27 cellular contexts compared by ENCODE assay signal in the genomic region with DNA sequence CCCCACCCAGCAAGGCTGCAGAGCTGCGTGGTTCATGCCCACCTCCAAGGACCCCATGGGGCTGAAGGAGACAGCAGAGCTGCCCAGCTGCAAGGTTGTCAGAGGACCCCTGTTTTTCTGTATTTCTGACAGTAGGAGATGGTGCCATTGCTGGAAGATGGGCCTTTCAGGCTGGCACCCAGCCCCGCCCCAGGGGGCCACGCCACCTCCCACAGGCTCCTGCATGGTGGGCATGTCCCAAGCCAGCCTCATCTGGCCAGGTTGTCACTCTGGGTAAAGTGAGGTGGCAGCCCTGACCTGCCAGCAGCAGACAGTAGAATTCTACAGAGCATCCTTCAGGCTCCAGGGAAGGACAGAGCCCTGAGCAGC.
"Had no signal": no experiment of that assay in that cellular context is flagged by ENCODE, and none has a peak within 500 bp of the region (broad histone marks: within the 10 kb centered on the region; RNA-seq: fewer than 3 reads in every experiment).

No MANE protein-coding gene starts in this region.

- H3K4me1 ChIP-seq: heart left ventricle, left ventricle myocardium inferior, parathyroid adenoma, prostate gland, stomach, suprapubic skin, tibial artery, upper lobe of right lung had no signal

- H3K9ac ChIP-seq: parathyroid adenoma had no signal

- H3K27ac ChIP-seq: heart left ventricle, left ventricle myocardium inferior, neutrophil, parathyroid adenoma, prostate gland, skin epidermis, stomach, suprapubic skin, thoracic aorta, tibial artery, upper lobe of right lung had no signal

- H3K27me3 Mint-ChIP-seq: stimulated activated naive B cell treated with anti-CD40 and anti-IgM and Interleukin-4, amounts not matched to agents 10 μg/mL and 1 μg/mL and 100 μg/mL, for 72 hours had no signal

- H3K27me3 ChIP-seq: heart left ventricle, neutrophil, upper lobe of right lung had no signal

- H3K9me3 Mint-ChIP-seq: immature natural killer cell; naive thymus-derived CD8-positive, alpha-beta T cell; nephron; neural crest cell; stimulated activated naive B cell treated with anti-CD40 and anti-IgM and Interleukin-4, amounts not matched to agents 10 μg/mL and 1 μg/mL and 100 μg/mL, for 72 hours had no signal

- H2AFZ ChIP-seq: parathyroid adenoma had no signal

- H3K4me1 Mint-ChIP-seq: immature natural killer cell; memory B cell; naive thymus-derived CD8-positive, alpha-beta T cell; nephron; neural crest cell; stimulated activated naive B cell treated with anti-CD40 and anti-IgM and Interleukin-4, amounts not matched to agents 10 μg/mL and 1 μg/mL and 100 μg/mL, for 72 hours had no signal

- DNase-seq: hypothalamus; immature natural killer cell; left ventricle myocardium inferior; naive thymus-derived CD8-positive, alpha-beta T cell; occipital lobe; retina; right cardiac atrium; stimulated activated CD4-positive, alpha-beta T cell treated with anti-CD3 and anti-CD28 coated beads, Interleukin-12 subunit alpha, Interleukin-12 subunit beta, amount 100 ng/mL, for 4 hours; stimulated activated CD4-positive, alpha-beta T cell treated with anti-CD3 and anti-CD28 coated beads, Interleukin-15, amount 100 ng/mL, for 24 hours; stimulated activated CD4-positive, alpha-beta T cell treated with anti-CD3 and anti-CD28 coated beads, Interleukin-2, amount 100 ng/mL, for 24 hours; stimulated activated CD4-positive, alpha-beta T cell treated with anti-CD3 and anti-CD28 coated beads, Interleukin-4, amount 100 ng/mL, for 1 hour; stimulated activated naive B cell treated with anti-CD40 and anti-IgM and Interleukin-4, amounts not matched to agents 10 μg/mL and 1 μg/mL and 100 μg/mL, for 72 hours; stimulated activated naive CD8-positive, alpha-beta T cell treated with anti-CD3 and anti-CD28 coated beads, Interleukin-15, Interleukin-2, amounts not matched to agents 100 U/mL and 50 U/mL, for 24 hours; stomach; trophoblast cell had no signal

- H3K9me3 ChIP-seq: heart left ventricle, left ventricle myocardium inferior, neutrophil, prostate gland, stomach, suprapubic skin, thoracic aorta, tibial artery, upper lobe of right lung had no signal

- H3K4me3 ChIP-seq: heart left ventricle, left ventricle myocardium inferior, prostate gland, skin epidermis, stomach, suprapubic skin, thoracic aorta, tibial artery, upper lobe of right lung had no signal

- H3K4me3 Mint-ChIP-seq: immature natural killer cell; memory B cell; naive thymus-derived CD8-positive, alpha-beta T cell; nephron; neural crest cell; stimulated activated naive B cell treated with anti-CD40 and anti-IgM and Interleukin-4, amounts not matched to agents 10 μg/mL and 1 μg/mL and 100 μg/mL, for 72 hours had no signal

- H3K36me3 Mint-ChIP-seq: immature natural killer cell; memory B cell; naive thymus-derived CD8-positive, alpha-beta T cell; stimulated activated naive B cell treated with anti-CD40 and anti-IgM and Interleukin-4, amounts not matched to agents 10 μg/mL and 1 μg/mL and 100 μg/mL, for 72 hours had no signal

- H3K36me3 ChIP-seq: heart left ventricle, left ventricle myocardium inferior, neutrophil, prostate gland, stomach, suprapubic skin, thoracic aorta, tibial artery, upper lobe of right lung had no signal

- H3K27ac Mint-ChIP-seq: immature natural killer cell; memory B cell; nephron; stimulated activated naive B cell treated with anti-CD40 and anti-IgM and Interleukin-4, amounts not matched to agents 10 μg/mL and 1 μg/mL and 100 μg/mL, for 72 hours had no signal

- ATAC-seq: heart left ventricle; naive thymus-derived CD8-positive, alpha-beta T cell; right cardiac atrium; stimulated activated naive CD8-positive, alpha-beta T cell treated with anti-CD3 and anti-CD28 coated beads, Interleukin-15, Interleukin-2, amounts not matched to agents 100 U/mL and 50 U/mL, for 24 hours; upper lobe of right lung had no signal
